7 cellular contexts compared by ENCODE assay signal in genomic region chr5:157342822-157343402, GRCh38.
DNase-seq lines count a peak whose midpoint lies in the region; ATAC-seq and TF ChIP-seq lines count a peak whose summit lies in the region.

No MANE protein-coding gene starts in this region.

- no peaks in the 10 kb centered on the region for H3K27me3 Mint-ChIP-seq in activated T-helper 17 cell treated with anti-CD3 and anti-CD28 coated beads, Interleukin-2, amount 50 U/mL, for 72 hours

- H3K9me3 ChIP-seq in right cardiac atrium (ENCODE audit: control insufficient read depth, low read length) (no peaks in the 10 kb centered on the region), stomach (no peaks in the 10 kb centered on the region)

- H3K4me3 Mint-ChIP-seq in activated T-helper 17 cell treated with anti-CD3 and anti-CD28 coated beads, Interleukin-2, amount 50 U/mL, for 72 hours, result peak overlapping the region; percentile 82

- peak overlapping the region; percentile 98 for H3K27ac Mint-ChIP-seq in activated T-helper 17 cell treated with anti-CD3 and anti-CD28 coated beads, Interleukin-2, amount 50 U/mL, for 72 hours

- peaks cover 41% of the 10 kb centered on the region for H3K4me1 Mint-ChIP-seq in activated T-helper 17 cell treated with anti-CD3 and anti-CD28 coated beads, Interleukin-2, amount 50 U/mL, for 72 hours

- no peak for TF ChIP-seq EP300 in stomach (IDR thresholded peaks at IDR 0.05)

- peak; percentile 59 for TF ChIP-seq CTCF in GM10248 (IDR thresholded peaks at IDR 0.05; ENCODE audit: control extremely low read depth, extremely low read depth, low read depth, missing control alignments)
- TF ChIP-seq CTCF in LNCAP (IDR thresholded peaks at IDR 0.05), result peak; percentile 59
- TF ChIP-seq CTCF in stomach (IDR thresholded peaks at IDR 0.05), result peak in 3 of 7 experiments; percentile 15 to 49 (median 43)

- intact Hi-C loops in right cardiac atrium (cut with DNase I) (loop anchor here in 1 of 4 donors (10.0 kb wide), 1 partner anchor 372 kb away; no protein-coding TSS in a partner anchor), stomach (cut with DNase I; ENCODE audit: low total_unique reads) (no loop called here)

- H3K36me3 Mint-ChIP-seq in activated T-helper 17 cell treated with anti-CD3 and anti-CD28 coated beads, Interleukin-2, amount 50 U/mL, for 72 hours (ENCODE audit: low read depth), result peaks cover 99% of the 10 kb centered on the region

- no peaks in the 10 kb centered on the region for H3K27me3 ChIP-seq in right cardiac atrium (ENCODE audit: control insufficient read depth, insufficient read depth)
- no peaks in the 10 kb centered on the region for H3K27me3 ChIP-seq in stomach

- POLR2A ChIA-PET in GM10248 (lab: Yijun Ruan, JAX), result interaction anchor here (0.8 kb wide), 1 partner anchor 138 kb away, joined by 3 read pairs; no protein-coding TSS in a partner anchor

- H3K4me1 ChIP-seq in right cardiac atrium (ENCODE audit: control insufficient read depth, insufficient read depth, low read length) (no peaks in the 10 kb centered on the region), stomach (no peaks in the 10 kb centered on the region)

- H3K9me3 Mint-ChIP-seq in activated T-helper 17 cell treated with anti-CD3 and anti-CD28 coated beads, Interleukin-2, amount 50 U/mL, for 72 hours, result no peaks in the 10 kb centered on the region

- CTCF ChIA-PET in GM10248 (lab: Yijun Ruan, JAX), result interaction anchor here (0.6 to 14.4 kb wide), 27 partner anchors 8 to 405 kb away, joined by 3 to 168 read pairs (median 4); partner anchors contain the start of gene LSM11

- DNase-seq in GM10248 (ENCODE audit: extremely low spot score) (peak; percentile 53), right cardiac atrium (peak in 2 of 3 donors; percentile 27 to 67), stomach (peak; percentile 31), retina (no peak), GDM1 (lab: John Stamatoyannopoulos, UW) (no peak)

- H3K4me3 ChIP-seq in right cardiac atrium (ENCODE audit: low read length) (no peak overlapping the region), stomach (no peak overlapping the region)

- no peak for ATAC-seq in activated T-helper 17 cell treated with anti-CD3 and anti-CD28 coated beads, Interleukin-2, amount 50 U/mL, for 72 hours (replicated peaks)
- peak in 1 of 2 donors; percentile 31 for ATAC-seq in right cardiac atrium

- no peak overlapping the region for H3K27ac ChIP-seq in right cardiac atrium (ENCODE audit: low read length)
- H3K27ac ChIP-seq in stomach, result no peak overlapping the region

- peaks cover 0 to 36% (median 19%) of the 10 kb centered on the region in 4 donors for H3K36me3 ChIP-seq in stomach

- TF ChIP-seq POLR2A in stomach (IDR thresholded peaks at IDR 0.05), result no peak

- 84% methylated on average over 16 of the region's 16 CpGs for WGBS in right cardiac atrium
- WGBS in stomach, 5 donors, result 83 to 89% (median 86%) methylated on average over 16 of the region's 16 CpGs

Comparison
In these comparisons a context has a peak if more than half of its experiments do, and no peak if none do; other contexts are left out.
1. DNase-seq: peak in GM10248 (single experiment), right cardiac atrium (2 of 3) and stomach (single experiment); none in retina (single experiment) and GDM1 (single experiment).